1 cellular context compared by ENCODE assay signal in the genomic region with DNA sequence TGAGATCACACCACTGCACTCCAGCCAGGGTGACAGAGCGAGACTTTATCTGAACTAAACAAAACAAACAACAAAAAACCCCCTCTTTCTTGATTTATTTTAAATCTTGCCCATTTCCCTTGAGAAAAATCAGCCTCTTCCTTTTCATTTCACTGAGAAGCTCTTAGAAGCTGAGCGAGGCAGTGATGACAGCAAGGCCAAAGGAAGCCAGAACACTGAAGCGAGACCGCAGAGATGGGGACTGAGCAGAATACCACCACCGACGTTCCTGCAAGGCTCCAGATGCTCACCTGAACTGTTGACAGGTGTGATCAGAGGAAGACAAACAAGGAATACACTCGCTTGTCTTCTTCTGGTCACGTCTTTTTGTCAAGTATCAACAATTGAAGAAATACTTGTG.
TF ChIP-seq lines count a peak whose summit lies in the region.

No MANE protein-coding gene starts in this region.

TF ChIP-seq in H1, 55 proteins besides CTCF, POLR2A, EP300 and RAD21:
- TF ChIP-seq GABPA (IDR thresholded peaks at IDR 0.05; ENCODE audit: borderline replicate concordance, insufficient read depth, low read length) (no peak), RFX5 (IDR thresholded peaks at IDR 0.05; ENCODE audit: borderline replicate concordance, low read depth, low read length) (no peak), NRF1 (IDR thresholded peaks at IDR 0.05; ENCODE audit: low read depth, low read length) (no peak), EGR1 (IDR thresholded peaks at IDR 0.05; ENCODE audit: borderline replicate concordance, low read depth, low read length) (no peak), ZNF274 (IDR thresholded peaks at IDR 0.05; ENCODE audit: borderline replicate concordance, extremely low read depth, low read length) (no peak), JUN (IDR thresholded peaks at IDR 0.05; ENCODE audit: low read depth, low read length) (no peak), TAF1 (IDR thresholded peaks at IDR 0.05; ENCODE audit: low read depth, low read length) (no peak), CEBPB (IDR thresholded peaks at IDR 0.05; ENCODE audit: low read depth, low read length) (no peak), POLR2AphosphoS5 (IDR thresholded peaks at IDR 0.05; ENCODE audit: low read depth, low read length) (no peak), ASH2L (IDR thresholded peaks at IDR 0.05; ENCODE audit: low read length) (no peak), YY1 (IDR thresholded peaks at IDR 0.05; ENCODE audit: low read depth, low read length) (no peak), CTBP2 (IDR thresholded peaks at IDR 0.05; ENCODE audit: borderline replicate concordance, insufficient read depth, insufficient read length, low read length) (no peak), POU5F1 (IDR thresholded peaks at IDR 0.05; ENCODE audit: low read depth, low read length) (no peak), HDAC6 (IDR thresholded peaks at IDR 0.05; ENCODE audit: low read depth, low read length) (no peak)
